In the genomic region with DNA sequence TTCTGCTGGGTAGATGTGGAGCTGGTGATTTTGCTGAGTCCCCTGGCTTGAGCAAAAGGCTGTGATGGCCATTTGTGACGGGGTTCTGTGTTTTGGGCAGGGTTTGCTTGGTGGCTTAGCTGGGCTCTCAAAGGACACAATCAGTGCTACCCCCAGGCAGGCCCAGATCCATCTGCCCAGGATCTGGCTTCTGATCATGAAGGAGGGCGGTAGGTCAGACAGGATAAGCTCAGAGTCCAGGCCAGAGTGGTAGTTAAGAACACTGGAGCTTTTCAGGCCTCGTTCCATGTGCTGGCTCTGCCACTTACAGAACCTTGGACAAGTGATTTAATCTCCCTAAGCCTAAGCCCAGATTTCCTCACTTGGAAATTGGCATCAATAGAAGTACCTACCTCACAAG, we compare ENCODE assay signal across 3 cellular contexts.
TF ChIP-seq lines count a peak whose summit lies in the region.

No MANE protein-coding gene starts in this region.

TF ChIP-seq in SK-N-SH, 30 proteins besides CTCF, POLR2A, EP300 and RAD21 (continues in another document):
- TF ChIP-seq EZH2phosphoT487 (IDR thresholded peaks at IDR 0.05; ENCODE audit: borderline replicate concordance, low read depth) (no peak), GABPA (IDR thresholded peaks at IDR 0.05; ENCODE audit: low read depth) (no peak), RXRA (IDR thresholded peaks at IDR 0.05; ENCODE audit: borderline replicate concordance, low read depth) (no peak), NRF1 (IDR thresholded peaks at IDR 0.05; ENCODE audit: low read depth, low read length) (no peak), POLR2AphosphoS5 (IDR thresholded peaks at IDR 0.05; ENCODE audit: low read depth, low read length) (no peak), FOSL2 (IDR thresholded peaks at IDR 0.05; ENCODE audit: borderline replicate concordance, low read depth) (no peak), YY1 (IDR thresholded peaks at IDR 0.05; ENCODE audit: low read depth) (no peak), GATA2 (CRISPR knock-in tag; IDR thresholded peaks at IDR 0.05) (no peak), FOXM1 (IDR thresholded peaks at IDR 0.05; ENCODE audit: low read depth) (no peak), CHD2 (IDR thresholded peaks at IDR 0.05; ENCODE audit: low read length, partially characterized antibody) (no peak), ELF1 (IDR thresholded peaks at IDR 0.05) (no peak), SIN3A (IDR thresholded peaks at IDR 0.05; ENCODE audit: borderline replicate concordance, low read depth, low read length) (no peak)
- TF ChIP-seq, protein P1, sequence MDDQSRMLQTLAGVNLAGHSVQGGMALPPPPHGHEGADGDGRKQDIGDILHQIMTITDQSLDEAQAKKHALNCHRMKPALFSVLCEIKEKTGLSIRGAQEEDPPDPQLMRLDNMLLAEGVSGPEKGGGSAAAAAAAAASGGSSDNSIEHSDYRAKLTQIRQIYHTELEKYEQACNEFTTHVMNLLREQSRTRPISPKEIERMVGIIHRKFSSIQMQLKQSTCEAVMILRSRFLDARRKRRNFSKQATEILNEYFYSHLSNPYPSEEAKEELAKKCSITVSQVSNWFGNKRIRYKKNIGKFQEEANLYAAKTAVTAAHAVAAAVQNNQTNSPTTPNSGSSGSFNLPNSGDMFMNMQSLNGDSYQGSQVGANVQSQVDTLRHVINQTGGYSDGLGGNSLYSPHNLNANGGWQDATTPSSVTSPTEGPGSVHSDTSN (IDR thresholded peaks at IDR 0.05), result no peak
- TF ChIP-seq, protein P2, sequence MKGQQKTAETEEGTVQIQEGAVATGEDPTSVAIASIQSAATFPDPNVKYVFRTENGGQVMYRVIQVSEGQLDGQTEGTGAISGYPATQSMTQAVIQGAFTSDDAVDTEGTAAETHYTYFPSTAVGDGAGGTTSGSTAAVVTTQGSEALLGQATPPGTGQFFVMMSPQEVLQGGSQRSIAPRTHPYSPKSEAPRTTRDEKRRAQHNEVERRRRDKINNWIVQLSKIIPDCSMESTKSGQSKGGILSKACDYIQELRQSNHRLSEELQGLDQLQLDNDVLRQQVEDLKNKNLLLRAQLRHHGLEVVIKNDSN (IDR thresholded peaks at IDR 0.05; ENCODE audit: borderline replicate concordance, low read depth), result no peak
- TF ChIP-seq, protein P3, sequence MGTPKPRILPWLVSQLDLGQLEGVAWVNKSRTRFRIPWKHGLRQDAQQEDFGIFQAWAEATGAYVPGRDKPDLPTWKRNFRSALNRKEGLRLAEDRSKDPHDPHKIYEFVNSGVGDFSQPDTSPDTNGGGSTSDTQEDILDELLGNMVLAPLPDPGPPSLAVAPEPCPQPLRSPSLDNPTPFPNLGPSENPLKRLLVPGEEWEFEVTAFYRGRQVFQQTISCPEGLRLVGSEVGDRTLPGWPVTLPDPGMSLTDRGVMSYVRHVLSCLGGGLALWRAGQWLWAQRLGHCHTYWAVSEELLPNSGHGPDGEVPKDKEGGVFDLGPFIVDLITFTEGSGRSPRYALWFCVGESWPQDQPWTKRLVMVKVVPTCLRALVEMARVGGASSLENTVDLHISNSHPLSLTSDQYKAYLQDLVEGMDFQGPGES (IDR thresholded peaks at IDR 0.05; ENCODE audit: low read depth, low read length), result no peak

TF ChIP-seq in SK-N-SH treated with all-trans-retinoic acid at 6 μM for 48 hours, 23 proteins besides CTCF, POLR2A, EP300 and RAD21 (continued from another document):
- TF ChIP-seq ZFP3 (CRISPR knock-in tag; IDR thresholded peaks at IDR 0.05) (no peak), RARB (CRISPR knock-in tag; IDR thresholded peaks at IDR 0.05) (no peak)

TF ChIP-seq in HepG2, 621 proteins besides CTCF, POLR2A, EP300 and RAD21 (continues in another document):
- TF ChIP-seq, protein P4, sequence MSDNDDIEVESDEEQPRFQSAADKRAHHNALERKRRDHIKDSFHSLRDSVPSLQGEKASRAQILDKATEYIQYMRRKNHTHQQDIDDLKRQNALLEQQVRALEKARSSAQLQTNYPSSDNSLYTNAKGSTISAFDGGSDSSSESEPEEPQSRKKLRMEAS (IDR thresholded peaks at IDR 0.05), result peak; percentile 38; the same call in 1 of the 2 replicates
- TF ChIP-seq ZNF329 (CRISPR knock-in tag; IDR thresholded peaks at IDR 0.05; ENCODE audit: low read depth) (no peak), XBP1 (CRISPR knock-in tag; IDR thresholded peaks at IDR 0.05) (no peak), ZMYM3 (CRISPR knock-in tag; IDR thresholded peaks at IDR 0.05) (no peak), MYC (CRISPR knock-in tag; IDR thresholded peaks at IDR 0.05; ENCODE audit: borderline replicate concordance) (0 out of 2 replicates have a peak, but pooled peaks have one; percentile 27), ATAD3A (CRISPR knock-in tag; IDR thresholded peaks at IDR 0.05) (no peak), MED13 (CRISPR knock-in tag; IDR thresholded peaks at IDR 0.05) (no peak), ZFP41 (CRISPR knock-in tag; IDR thresholded peaks at IDR 0.05; ENCODE audit: borderline replicate concordance) (no peak), BRCA1 (CRISPR knock-in tag; IDR thresholded peaks at IDR 0.05) (no peak), ZBTB3 (CRISPR knock-in tag; IDR thresholded peaks at IDR 0.05; ENCODE audit: borderline replicate concordance, low read depth) (no peak), ZNF446 (CRISPR knock-in tag; IDR thresholded peaks at IDR 0.05) (no peak), CCAR2 (optimal IDR thresholded peaks at IDR 0.05; ENCODE audit: low read depth, low read length) (no peak), ZNF777 (CRISPR knock-in tag; IDR thresholded peaks at IDR 0.05) (no peak), CHD4 (IDR thresholded peaks at IDR 0.05; ENCODE audit: borderline replicate concordance, low read length) (no peak), MBNL3 (CRISPR knock-in tag; conservative IDR thresholded peaks at IDR 0.05) (no peak), TCF7L2 (IDR thresholded peaks at IDR 0.05; ENCODE audit: low read depth, low read length) (no peak), NR2F6 (IDR thresholded peaks at IDR 0.05) (no peak), NR2F6 (CRISPR knock-in tag; IDR thresholded peaks at IDR 0.05) (peak; percentile 42; the same call in 1 of the 2 replicates), GABPA (IDR thresholded peaks at IDR 0.05; ENCODE audit: low read depth, low read length) (no peak), GABPA (CRISPR knock-in tag; IDR thresholded peaks at IDR 0.05; ENCODE audit: low read depth) (no peak), ELF3 (CRISPR knock-in tag; IDR thresholded peaks at IDR 0.05) (no peak), HNF4A (CRISPR knock-in tag; IDR thresholded peaks at IDR 0.05) (peak; percentile 53), HHEX (CRISPR knock-in tag; IDR thresholded peaks at IDR 0.05) (no peak), NR2C2 (CRISPR knock-in tag; IDR thresholded peaks at IDR 0.05; ENCODE audit: borderline replicate concordance) (no peak), ZNF530 (CRISPR knock-in tag; IDR thresholded peaks at IDR 0.05; ENCODE audit: low read depth) (no peak), ZFY (CRISPR knock-in tag; IDR thresholded peaks at IDR 0.05) (peak; percentile 33), IKZF4 (CRISPR knock-in tag; IDR thresholded peaks at IDR 0.05; ENCODE audit: borderline replicate concordance, low read depth, not compliant biosample characterization) (no peak), GPN1 (CRISPR knock-in tag; IDR thresholded peaks at IDR 0.05; ENCODE audit: borderline replicate concordance) (no peak), STAG1 (CRISPR knock-in tag; IDR thresholded peaks at IDR 0.05) (no peak), LCORL (IDR thresholded peaks at IDR 0.05) (no peak), LCORL (CRISPR knock-in tag; IDR thresholded peaks at IDR 0.05) (no peak), ZFX (CRISPR knock-in tag; IDR thresholded peaks at IDR 0.05; ENCODE audit: low read depth) (peak; percentile 38; the same call in 1 of the 2 replicates), ZNF326 (CRISPR knock-in tag; IDR thresholded peaks at IDR 0.05; ENCODE audit: borderline replicate concordance) (no peak)
- TF ChIP-seq, protein P5, sequence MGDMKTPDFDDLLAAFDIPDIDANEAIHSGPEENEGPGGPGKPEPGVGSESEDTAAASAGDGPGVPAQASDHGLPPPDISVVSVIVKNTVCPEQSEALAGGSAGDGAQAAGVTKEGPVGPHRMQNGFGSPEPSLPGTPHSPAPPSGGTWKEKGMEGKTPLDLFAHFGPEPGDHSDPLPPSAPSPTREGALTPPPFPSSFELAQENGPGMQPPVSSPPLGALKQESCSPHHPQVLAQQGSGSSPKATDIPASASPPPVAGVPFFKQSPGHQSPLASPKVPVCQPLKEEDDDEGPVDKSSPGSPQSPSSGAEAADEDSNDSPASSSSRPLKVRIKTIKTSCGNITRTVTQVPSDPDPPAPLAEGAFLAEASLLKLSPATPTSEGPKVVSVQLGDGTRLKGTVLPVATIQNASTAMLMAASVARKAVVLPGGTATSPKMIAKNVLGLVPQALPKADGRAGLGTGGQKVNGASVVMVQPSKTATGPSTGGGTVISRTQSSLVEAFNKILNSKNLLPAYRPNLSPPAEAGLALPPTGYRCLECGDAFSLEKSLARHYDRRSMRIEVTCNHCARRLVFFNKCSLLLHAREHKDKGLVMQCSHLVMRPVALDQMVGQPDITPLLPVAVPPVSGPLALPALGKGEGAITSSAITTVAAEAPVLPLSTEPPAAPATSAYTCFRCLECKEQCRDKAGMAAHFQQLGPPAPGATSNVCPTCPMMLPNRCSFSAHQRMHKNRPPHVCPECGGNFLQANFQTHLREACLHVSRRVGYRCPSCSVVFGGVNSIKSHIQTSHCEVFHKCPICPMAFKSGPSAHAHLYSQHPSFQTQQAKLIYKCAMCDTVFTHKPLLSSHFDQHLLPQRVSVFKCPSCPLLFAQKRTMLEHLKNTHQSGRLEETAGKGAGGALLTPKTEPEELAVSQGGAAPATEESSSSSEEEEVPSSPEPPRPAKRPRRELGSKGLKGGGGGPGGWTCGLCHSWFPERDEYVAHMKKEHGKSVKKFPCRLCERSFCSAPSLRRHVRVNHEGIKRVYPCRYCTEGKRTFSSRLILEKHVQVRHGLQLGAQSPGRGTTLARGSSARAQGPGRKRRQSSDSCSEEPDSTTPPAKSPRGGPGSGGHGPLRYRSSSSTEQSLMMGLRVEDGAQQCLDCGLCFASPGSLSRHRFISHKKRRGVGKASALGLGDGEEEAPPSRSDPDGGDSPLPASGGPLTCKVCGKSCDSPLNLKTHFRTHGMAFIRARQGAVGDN (CRISPR knock-in tag; IDR thresholded peaks at IDR 0.05), result peak; percentile 37
- TF ChIP-seq, protein P6, sequence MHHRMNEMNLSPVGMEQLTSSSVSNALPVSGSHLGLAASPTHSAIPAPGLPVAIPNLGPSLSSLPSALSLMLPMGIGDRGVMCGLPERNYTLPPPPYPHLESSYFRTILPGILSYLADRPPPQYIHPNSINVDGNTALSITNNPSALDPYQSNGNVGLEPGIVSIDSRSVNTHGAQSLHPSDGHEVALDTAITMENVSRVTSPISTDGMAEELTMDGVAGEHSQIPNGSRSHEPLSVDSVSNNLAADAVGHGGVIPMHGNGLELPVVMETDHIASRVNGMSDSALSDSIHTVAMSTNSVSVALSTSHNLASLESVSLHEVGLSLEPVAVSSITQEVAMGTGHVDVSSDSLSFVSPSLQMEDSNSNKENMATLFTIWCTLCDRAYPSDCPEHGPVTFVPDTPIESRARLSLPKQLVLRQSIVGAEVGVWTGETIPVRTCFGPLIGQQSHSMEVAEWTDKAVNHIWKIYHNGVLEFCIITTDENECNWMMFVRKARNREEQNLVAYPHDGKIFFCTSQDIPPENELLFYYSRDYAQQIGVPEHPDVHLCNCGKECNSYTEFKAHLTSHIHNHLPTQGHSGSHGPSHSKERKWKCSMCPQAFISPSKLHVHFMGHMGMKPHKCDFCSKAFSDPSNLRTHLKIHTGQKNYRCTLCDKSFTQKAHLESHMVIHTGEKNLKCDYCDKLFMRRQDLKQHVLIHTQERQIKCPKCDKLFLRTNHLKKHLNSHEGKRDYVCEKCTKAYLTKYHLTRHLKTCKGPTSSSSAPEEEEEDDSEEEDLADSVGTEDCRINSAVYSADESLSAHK (CRISPR knock-in tag; IDR thresholded peaks at IDR 0.05; ENCODE audit: borderline replicate concordance), result no peak
- TF ChIP-seq, protein P7, sequence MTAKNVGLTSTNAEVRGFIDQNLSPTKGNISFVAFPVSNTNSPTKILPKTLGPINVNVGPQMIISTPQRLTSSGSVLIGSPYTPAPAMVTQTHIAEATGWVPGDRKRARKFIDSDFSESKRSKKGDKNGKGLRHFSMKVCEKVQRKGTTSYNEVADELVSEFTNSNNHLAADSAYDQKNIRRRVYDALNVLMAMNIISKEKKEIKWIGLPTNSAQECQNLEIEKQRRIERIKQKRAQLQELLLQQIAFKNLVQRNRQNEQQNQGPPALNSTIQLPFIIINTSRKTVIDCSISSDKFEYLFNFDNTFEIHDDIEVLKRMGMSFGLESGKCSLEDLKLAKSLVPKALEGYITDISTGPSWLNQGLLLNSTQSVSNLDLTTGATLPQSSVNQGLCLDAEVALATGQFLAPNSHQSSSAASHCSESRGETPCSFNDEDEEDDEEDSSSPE (CRISPR knock-in tag; IDR thresholded peaks at IDR 0.05), result no peak
- TF ChIP-seq, protein P8, sequence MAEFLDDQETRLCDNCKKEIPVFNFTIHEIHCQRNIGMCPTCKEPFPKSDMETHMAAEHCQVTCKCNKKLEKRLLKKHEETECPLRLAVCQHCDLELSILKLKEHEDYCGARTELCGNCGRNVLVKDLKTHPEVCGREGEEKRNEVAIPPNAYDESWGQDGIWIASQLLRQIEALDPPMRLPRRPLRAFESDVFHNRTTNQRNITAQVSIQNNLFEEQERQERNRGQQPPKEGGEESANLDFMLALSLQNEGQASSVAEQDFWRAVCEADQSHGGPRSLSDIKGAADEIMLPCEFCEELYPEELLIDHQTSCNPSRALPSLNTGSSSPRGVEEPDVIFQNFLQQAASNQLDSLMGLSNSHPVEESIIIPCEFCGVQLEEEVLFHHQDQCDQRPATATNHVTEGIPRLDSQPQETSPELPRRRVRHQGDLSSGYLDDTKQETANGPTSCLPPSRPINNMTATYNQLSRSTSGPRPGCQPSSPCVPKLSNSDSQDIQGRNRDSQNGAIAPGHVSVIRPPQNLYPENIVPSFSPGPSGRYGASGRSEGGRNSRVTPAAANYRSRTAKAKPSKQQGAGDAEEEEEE (CRISPR knock-in tag; IDR thresholded peaks at IDR 0.05; ENCODE audit: borderline replicate concordance), result no peak
- TF ChIP-seq, protein P9, sequence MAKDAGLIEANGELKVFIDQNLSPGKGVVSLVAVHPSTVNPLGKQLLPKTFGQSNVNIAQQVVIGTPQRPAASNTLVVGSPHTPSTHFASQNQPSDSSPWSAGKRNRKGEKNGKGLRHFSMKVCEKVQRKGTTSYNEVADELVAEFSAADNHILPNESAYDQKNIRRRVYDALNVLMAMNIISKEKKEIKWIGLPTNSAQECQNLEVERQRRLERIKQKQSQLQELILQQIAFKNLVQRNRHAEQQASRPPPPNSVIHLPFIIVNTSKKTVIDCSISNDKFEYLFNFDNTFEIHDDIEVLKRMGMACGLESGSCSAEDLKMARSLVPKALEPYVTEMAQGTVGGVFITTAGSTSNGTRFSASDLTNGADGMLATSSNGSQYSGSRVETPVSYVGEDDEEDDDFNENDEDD (CRISPR knock-in tag; IDR thresholded peaks at IDR 0.05; ENCODE audit: borderline replicate concordance), result no peak
